In genomic region chr1:233172201-233172600, GRCh38 we compare ENCODE assay signal across 11 cellular contexts.
A peak's percentile ranks its signal among the peaks of the same experiment; 100 is the strongest.
DNase-seq lines count a peak whose midpoint lies in the region; ATAC-seq, FAIRE-seq and TF ChIP-seq lines count a peak whose summit lies in the region.
"Had no signal": no experiment of that assay in that cellular context is flagged by ENCODE, and none has a peak within 500 bp of the region (broad histone marks: within the 10 kb centered on the region; RNA-seq: fewer than 3 reads in every experiment).

No MANE protein-coding gene starts in this region.

- H3K4me1 ChIP-seq in cardiac muscle cell (ENCODE audit: low read depth) (no peaks in the 10 kb centered on the region), PC-9 (replicated peaks; ENCODE audit: insufficient read depth) (no peaks in the 10 kb centered on the region)

- H3K79me2 ChIP-seq in PC-9 (ENCODE audit: low read depth): no peaks in the 10 kb centered on the region

- no peaks in the 10 kb centered on the region for H4K20me1 ChIP-seq in PC-9 (ENCODE audit: insufficient read depth)

- H3K4me3 ChIP-seq in cardiac muscle cell (no peak overlapping the region), PC-9 (no peak overlapping the region), fibroblast of the aortic adventitia (ENCODE audit: low read depth, low read length) (no peak overlapping the region)

- H3K9me2 ChIP-seq in PC-9 (ENCODE audit: insufficient read depth): no peaks in the 10 kb centered on the region

- ATAC-seq in Right ventricle myocardium inferior (no peak), GM19397 (IDR thresholded peaks at IDR 0.05; ENCODE audit: unreplicated experiment) (no peak), HG03139 (IDR thresholded peaks at IDR 0.05; ENCODE audit: unreplicated experiment) (no peak)

- CTCF ChIA-PET in PC-9 (lab: Charles Lee): no interaction called here

- H2AFZ ChIP-seq in PC-9: no peak overlapping the region

- H3K36me3 ChIP-seq in cardiac muscle cell (no peaks in the 10 kb centered on the region), PC-9 (ENCODE audit: low read depth) (peaks cover 23% of the 10 kb centered on the region; the same call in 1 of the 2 replicates)

- no peaks in the 10 kb centered on the region for H3K9me3 ChIP-seq in cardiac muscle cell (ENCODE audit: low read depth)
- H3K9me3 ChIP-seq in PC-9 (ENCODE audit: insufficient read depth, low read depth): 0 out of 2 replicates have a peak, but pooled peaks cover 3% of the 10 kb centered on the region

- no peak overlapping the region for H3K27ac ChIP-seq in cardiac muscle cell
- no peak overlapping the region for H3K27ac ChIP-seq in PC-9

- intact Hi-C loops in Right ventricle myocardium inferior (cut with DNase I): loop anchor here (5.0 kb wide), 1 partner anchor 540 kb away; the partner anchor contains the start of gene SIPA1L2
- intact Hi-C loops in PC-9 (cut with micrococcal nuclease; ENCODE audit: unreplicated experiment): loop anchor here (1.0 kb wide), 1 partner anchor 537 kb away; no protein-coding TSS in a partner anchor

- peak; percentile 39 for TF ChIP-seq CTCF in cardiac muscle cell (IDR thresholded peaks at IDR 0.05; ENCODE audit: low read depth, low read length)
- peak; percentile 48 for TF ChIP-seq CTCF in PC-9 (conservative IDR thresholded peaks at IDR 0.05)
- peak; percentile 29 for TF ChIP-seq CTCF in fibroblast of the aortic adventitia (IDR thresholded peaks at IDR 0.05; ENCODE audit: insufficient read depth, low read length)

- H3F3A ChIP-seq in PC-9 (ENCODE audit: insufficient read depth, low read depth): 0 out of 2 replicates have a peak, but pooled peaks cover 6% of the 10 kb centered on the region

- FAIRE-seq in urothelium cell line (lab: Jason Lieb, UNC): no peak

- DNase-seq in cardiac muscle cell (ENCODE audit: low read depth in 1 of 2, low spot score in 1 of 2) (peak in 1 of 2 donors; percentile 76), Right ventricle myocardium inferior (ENCODE audit: missing footprints) (no peak), PC-9 (no peak), fibroblast of the aortic adventitia (ENCODE audit: low read depth) (peak; percentile 47), urothelium cell line (ENCODE audit: low spot score) (peak; percentile 23)
- DNase-seq in activated CD4-positive, CD25-positive, alpha-beta regulatory T cell (lab: John Stamatoyannopoulos, UW): no peak
- DNase-seq: activated CD8-positive, alpha-beta memory T cell treated with anti-CD3 and anti-CD28 coated beads, Interleukin-2, amount 50 U/mL, for 4 hours; CD8-positive, alpha-beta memory T cell; NCI-H1436 treated with DMSO at 0.1 percent for 48 hours had no signal

- POLR2A ChIA-PET in PC-9 (lab: Charles Lee; ENCODE audit: unreplicated experiment): no interaction called here

- BruUV-seq in PC-9 (replicated peaks; lab: Mats Ljungman, UMichigan): no TSS peak

- no peak overlapping the region for H3K4me2 ChIP-seq in PC-9

- H3K27me3 ChIP-seq in cardiac muscle cell (no peaks in the 10 kb centered on the region), PC-9 (ENCODE audit: insufficient read depth, low read depth) (no peaks in the 10 kb centered on the region)

Comparison
In these comparisons a context has a peak if more than half of its experiments do, and no peak if none do; other contexts are left out.
1. DNase-seq: peak in fibroblast of the aortic adventitia (single experiment) and urothelium cell line (single experiment); none in Right ventricle myocardium inferior (single experiment), PC-9 (0 of 2) and activated CD4-positive, CD25-positive, alpha-beta regulatory T cell (0 of 4).
2. Peak in every context shown above with its lines, with median percentiles within 50 percentile points of each other: CTCF ChIP-seq.